ENCODE assay signal across 20 cellular contexts in genomic region chr2:68726100-68726499, GRCh38. TPM values are rescaled to one million over a fixed set of nuclear protein-coding genes. Genes with fewer than 3 reads are reported as not detected.
DNase-seq lines count a peak whose midpoint lies in the region; ATAC-seq and TF ChIP-seq lines count a peak whose summit lies in the region.
"Had no signal": no experiment of that assay in that cellular context is flagged by ENCODE, and none has a peak within 500 bp of the region (broad histone marks: within the 10 kb centered on the region; RNA-seq: fewer than 3 reads in every experiment).

No MANE protein-coding gene starts in this region.

- no peak overlapping the region for H3K18ac ChIP-seq in H9 (ENCODE audit: insufficient read length, low read depth, low read length)

- no peak overlapping the region for H2AK5ac ChIP-seq in H9 (ENCODE audit: insufficient read length, low read length)

- peaks cover 27 to 50% of the 10 kb centered on the region in 2 donors for H3K4me1 Mint-ChIP-seq in natural killer cell treated with Interleukin-12 subunit alpha and Interleukin-12 subunit beta and Interleukin-15 and Interleukin-18, amount 100 ng/mL, for 72 hours (ENCODE audit: low read depth in 2 of 2)
- H3K4me1 Mint-ChIP-seq in natural killer cell (peaks cover 16 to 18% of the 10 kb centered on the region in 2 donors), H9 (peaks cover 10 to 12% of the 10 kb centered on the region in 2 experiments)
- peaks cover 69% of the 10 kb centered on the region for H3K4me1 Mint-ChIP-seq in activated T-helper 17 cell treated with anti-CD3 and anti-CD28 coated beads, Interleukin-2, amount 50 U/mL, for 72 hours

- H3K36me3 Mint-ChIP-seq in natural killer cell treated with Interleukin-12 subunit alpha and Interleukin-12 subunit beta and Interleukin-15 and Interleukin-18, amount 100 ng/mL, for 72 hours: peaks cover 6% of the 10 kb centered on the region
- H3K36me3 Mint-ChIP-seq in natural killer cell: no peaks in the 10 kb centered on the region
- no peaks in the 10 kb centered on the region for H3K36me3 Mint-ChIP-seq in activated T-helper 17 cell treated with anti-CD3 and anti-CD28 coated beads, Interleukin-2, amount 50 U/mL, for 72 hours (ENCODE audit: low read depth)
- H3K36me3 Mint-ChIP-seq in H9 (ENCODE audit: insufficient read depth in 1 of 3, low read depth in 3 of 3): peaks cover 0 to 2% (median 0%) of the 10 kb centered on the region in 3 experiments; a peak in 1 of 7 replicates

- H2BK15ac ChIP-seq in H9 (ENCODE audit: low read depth, low read length): no peak overlapping the region

- no peak overlapping the region for H2BK12ac ChIP-seq in H9 (ENCODE audit: insufficient read length, low read depth, low read length)

- H4K91ac ChIP-seq in H9 (ENCODE audit: insufficient read length, low read depth, low read length): no peak overlapping the region

- no peak overlapping the region for H2BK120ac ChIP-seq in H9 (ENCODE audit: low read depth, low read length, poor library complexity, severe bottlenecking)

- TF ChIP-seq POLR2A in esophagus squamous epithelium (IDR thresholded peaks at IDR 0.05): no peak

- peak overlapping the region; percentile 50 for H3K4me3 Mint-ChIP-seq in natural killer cell treated with Interleukin-12 subunit alpha and Interleukin-12 subunit beta and Interleukin-15 and Interleukin-18, amount 100 ng/mL, for 72 hours
- H3K4me3 Mint-ChIP-seq in natural killer cell (no peak overlapping the region), H9 (no peak overlapping the region)
- peak overlapping the region; percentile 69 for H3K4me3 Mint-ChIP-seq in activated T-helper 17 cell treated with anti-CD3 and anti-CD28 coated beads, Interleukin-2, amount 50 U/mL, for 72 hours
- H3K4me3 Mint-ChIP-seq: neural crest cell had no signal

- no peak overlapping the region for H2BK20ac ChIP-seq in H9 (ENCODE audit: low read depth, low read length, poor library complexity, severe bottlenecking)

- H3K9me3 ChIP-seq in MM.1S (replicated peaks; ENCODE audit: insufficient read depth, low read length): no peaks in the 10 kb centered on the region
- H3K9me3 ChIP-seq in H9 (ENCODE audit: control insufficient read depth, low read depth, low read length): no peaks in the 10 kb centered on the region
- H3K9me3 ChIP-seq in esophagus squamous epithelium: no peaks in the 10 kb centered on the region
- H3K9me3 ChIP-seq: HAP-1, tibial nerve had no signal

- H4K20me1 ChIP-seq in MM.1S (ENCODE audit: insufficient read depth, low read length) (no peaks in the 10 kb centered on the region), H9 (ENCODE audit: control insufficient read depth, insufficient read depth, insufficient read length) (no peaks in the 10 kb centered on the region)

- H3T11ph ChIP-seq in H9 (ENCODE audit: low read length): no peak overlapping the region

- H2BK5ac ChIP-seq in H9 (ENCODE audit: insufficient read length, low read length): no peak overlapping the region

- H3K56ac ChIP-seq in H9 (ENCODE audit: insufficient read length, low read depth, low read length): no peak overlapping the region

- no peak overlapping the region for H3K14ac ChIP-seq in H9 (ENCODE audit: insufficient read depth, low read length)

- peak overlapping the region; percentile 68; the same call in 1 of the 2 replicates for H2AFZ ChIP-seq in MM.1S (ENCODE audit: low read length)
- H2AFZ ChIP-seq in H9 (ENCODE audit: low read length): no peak overlapping the region

- H3K4ac ChIP-seq in H9 (ENCODE audit: low read depth, low read length): no peak overlapping the region

- peak overlapping the region in 1 of 2 donors; percentile 47 for H3K27ac Mint-ChIP-seq in natural killer cell treated with Interleukin-12 subunit alpha and Interleukin-12 subunit beta and Interleukin-15 and Interleukin-18, amount 100 ng/mL, for 72 hours
- H3K27ac Mint-ChIP-seq in natural killer cell (no peak overlapping the region), H9 (no peak overlapping the region; a peak in 1 of 7 replicates)
- peak overlapping the region; percentile 15 for H3K27ac Mint-ChIP-seq in activated T-helper 17 cell treated with anti-CD3 and anti-CD28 coated beads, Interleukin-2, amount 50 U/mL, for 72 hours
- H3K27ac Mint-ChIP-seq: progenitor cell of endocrine pancreas had no signal

- no peak overlapping the region for H3K23ac ChIP-seq in H9 (ENCODE audit: insufficient read length, low read depth, low read length)

- no peak overlapping the region for H4K5ac ChIP-seq in H9 (ENCODE audit: insufficient read length, low read depth, low read length)

- H3K9me3 Mint-ChIP-seq in natural killer cell treated with Interleukin-12 subunit alpha and Interleukin-12 subunit beta and Interleukin-15 and Interleukin-18, amount 100 ng/mL, for 72 hours: no peaks in the 10 kb centered on the region
- H3K9me3 Mint-ChIP-seq in natural killer cell: no peaks in the 10 kb centered on the region
- no peaks in the 10 kb centered on the region for H3K9me3 Mint-ChIP-seq in activated T-helper 17 cell treated with anti-CD3 and anti-CD28 coated beads, Interleukin-2, amount 50 U/mL, for 72 hours
- H3K9me3 Mint-ChIP-seq in H9: no peaks in the 10 kb centered on the region
- H3K9me3 Mint-ChIP-seq: neural crest cell; stimulated activated naive CD8-positive, alpha-beta T cell treated with anti-CD3 and anti-CD28 coated beads, Interleukin-15, Interleukin-2, amounts not matched to agents 100 ng/mL and 50 ng/mL, for 24 hours had no signal

- H3K23me2 ChIP-seq in H9 (ENCODE audit: insufficient read length, low read depth, low read length, poor library complexity, severe bottlenecking): no peaks in the 10 kb centered on the region

- H3K79me2 ChIP-seq in MM.1S (ENCODE audit: low read length) (no peaks in the 10 kb centered on the region), H9 (ENCODE audit: insufficient read depth, low read length) (no peaks in the 10 kb centered on the region)

- H3K9ac ChIP-seq in MM.1S (ENCODE audit: low read length) (peak overlapping the region; percentile 28; the same call in 1 of the 2 replicates), H9 (ENCODE audit: extremely low read depth, insufficient read length, low read length) (no peak overlapping the region)

- H4K8ac ChIP-seq in H9 (replicated peaks; ENCODE audit: insufficient read length, low read depth, low read length): no peak overlapping the region

- intact Hi-C loops in natural killer cell (cut with micrococcal nuclease) (no loop called here), esophagus squamous epithelium (cut with DNase I) (no loop called here)

- DNase-seq in natural killer cell treated with Interleukin-12 subunit alpha and Interleukin-12 subunit beta and Interleukin-15 and Interleukin-18, amount 100 ng/mL, for 72 hours (ENCODE audit: low spot score): no peak
- no peak for DNase-seq in natural killer cell
- DNase-seq in MM.1S: no peak
- DNase-seq in H9: no peak
- DNase-seq in HPDE6-E6E7 (ENCODE audit: extremely low spot score): no peak
- DNase-seq in esophagus squamous epithelium (lab: John Stamatoyannopoulos, UW): no peak
- DNase-seq: activated gamma-delta T cell; cerebellar nuclear complex; glutamatergic neuron; NCI-H1694; NCI-H2227 treated with DMSO at 0.1 percent for 48 hours; NK-92 treated with Interleukin-12 subunit alpha and Interleukin-12 subunit beta, amount 100 ng/mL, for 24 hours; stimulated activated CD4-positive, alpha-beta T cell treated with anti-CD3 and anti-CD28 coated beads, Interleukin-1b, Interleukin-23, amount 100 ng/mL, for 48 hours had no signal

- TF ChIP-seq CTCF in natural killer cell (IDR thresholded peaks at IDR 0.05): no peak
- TF ChIP-seq CTCF in MM.1S (IDR thresholded peaks at IDR 0.05; ENCODE audit: low read length): no peak
- no peak for TF ChIP-seq CTCF in H9 (conservative IDR thresholded peaks at IDR 0.05)
- TF ChIP-seq CTCF in esophagus squamous epithelium (IDR thresholded peaks at IDR 0.05): no peak

- H3K4me1 ChIP-seq in MM.1S (ENCODE audit: low read length) (peaks cover 39% of the 10 kb centered on the region), H9 (ENCODE audit: insufficient read depth, low read length) (peaks cover 3% of the 10 kb centered on the region; the same call in 1 of the 2 replicates), esophagus squamous epithelium (peaks cover 8 to 26% (median 12%) of the 10 kb centered on the region in 3 donors)
- H3K4me1 ChIP-seq: HAP-1 had no signal

- H3K79me1 ChIP-seq in H9 (ENCODE audit: insufficient read depth, low read depth, low read length, poor library complexity, severe bottlenecking): no peaks in the 10 kb centered on the region

- H3K27ac ChIP-seq in MM.1S (ENCODE audit: low read length) (peak overlapping the region; percentile 85), H9 (ENCODE audit: insufficient read length, low read depth, low read length) (no peak overlapping the region), esophagus squamous epithelium (no peak overlapping the region)

- H3K9me2 ChIP-seq in MM.1S (replicated peaks; ENCODE audit: insufficient read depth, low read length): no peaks in the 10 kb centered on the region

- H3K4me3 ChIP-seq in MM.1S (ENCODE audit: low read length) (peak overlapping the region; percentile 2; the same call in 1 of the 2 replicates), esophagus squamous epithelium (no peak overlapping the region)
- H3K4me3 ChIP-seq: HAP-1, tibial nerve had no signal

- no CpG with 5 or more reads among the region's 6 CpGs for WGBS in H9 (ENCODE audit: extremely low coverage, insufficient read length, low lambda C conversion rate)
- 41 to 49% methylated on average over 6 of the region's 6 CpGs for WGBS in esophagus squamous epithelium, 2 donors

- peaks cover 34% of the 10 kb centered on the region for H3F3A ChIP-seq in MM.1S (ENCODE audit: insufficient read depth, low read length)

- no peak for ATAC-seq in natural killer cell treated with Interleukin-12 subunit alpha and Interleukin-12 subunit beta and Interleukin-15 and Interleukin-18, amount 100 ng/mL, for 72 hours
- ATAC-seq in natural killer cell (no peak), GM18519 (IDR thresholded peaks at IDR 0.05; ENCODE audit: low FRiP score, unreplicated experiment) (no peak)
- ATAC-seq in activated T-helper 17 cell treated with anti-CD3 and anti-CD28 coated beads, Interleukin-2, amount 50 U/mL, for 72 hours (replicated peaks): no peak

- H3K36me3 ChIP-seq in MM.1S (replicated peaks; ENCODE audit: insufficient read depth, low read length) (no peaks in the 10 kb centered on the region), esophagus squamous epithelium (no peaks in the 10 kb centered on the region)
- H3K36me3 ChIP-seq: HAP-1, tibial nerve had no signal

- peaks cover 28 to 34% of the 10 kb centered on the region in 2 donors for H3K27me3 Mint-ChIP-seq in natural killer cell treated with Interleukin-12 subunit alpha and Interleukin-12 subunit beta and Interleukin-15 and Interleukin-18, amount 100 ng/mL, for 72 hours
- peaks cover 35 to 38% of the 10 kb centered on the region in 2 donors for H3K27me3 Mint-ChIP-seq in natural killer cell (ENCODE audit: low read depth in 2 of 2)
- H3K27me3 Mint-ChIP-seq in activated T-helper 17 cell treated with anti-CD3 and anti-CD28 coated beads, Interleukin-2, amount 50 U/mL, for 72 hours: no peaks in the 10 kb centered on the region
- no peaks in the 10 kb centered on the region; the same call in 1 of the 2 replicates for H3K27me3 Mint-ChIP-seq in H9 (ENCODE audit: low read depth)
- H3K27me3 Mint-ChIP-seq: stimulated activated naive CD8-positive, alpha-beta T cell treated with anti-CD3 and anti-CD28 coated beads, Interleukin-15, Interleukin-2, amounts not matched to agents 100 ng/mL and 50 ng/mL, for 24 hours had no signal

- no peaks in the 10 kb centered on the region for H3K27me3 ChIP-seq in MM.1S (replicated peaks; ENCODE audit: insufficient read depth, low read length)
- H3K27me3 ChIP-seq in H9 (ENCODE audit: insufficient read depth, low read length): no peaks in the 10 kb centered on the region
- no peaks in the 10 kb centered on the region for H3K27me3 ChIP-seq in esophagus squamous epithelium
- H3K27me3 ChIP-seq: tibial nerve had no signal

- H3K4me2 ChIP-seq in MM.1S (ENCODE audit: low read depth, low read length) (peak overlapping the region; percentile 54; the same call in 1 of the 2 replicates), H9 (ENCODE audit: insufficient read depth, insufficient read length, low read length) (no peak overlapping the region)

RNA-seq across cellular contexts. Expression of gene ARHGAP25, which starts 8.5 kb away (rescaled TPM):
- total RNA-seq in natural killer cell treated with Interleukin-12 subunit alpha and Interleukin-12 subunit beta and Interleukin-15 and Interleukin-18, amount 100 ng/mL, for 72 hours: 100 to 1,000 TPM; 121 to 170 TPM
- total RNA-seq in natural killer cell (100 to 1,000 TPM; 122 to 180 (median 155) TPM), H9 (2021) (1.3 TPM in 2 replicates), esophagus squamous epithelium (1 to 10 TPM; 3.2 to 9.0 (median 5.5) TPM)
- 10 to 100 TPM; 54.0 to 95.9 TPM for total RNA-seq in activated T-helper 17 cell treated with anti-CD3 and anti-CD28 coated beads, Interleukin-2, amount 50 U/mL, for 72 hours

Comparison
In these comparisons a context has a peak if more than half of its experiments do, and no peak if none do; other contexts are left out.
1. H3K4me3 Mint-ChIP-seq: peak in natural killer cell treated with Interleukin-12 subunit alpha and Interleukin-12 subunit beta and Interleukin-15 and Interleukin-18, amount 100 ng/mL, for 72 hours (single experiment) and activated T-helper 17 cell treated with anti-CD3 and anti-CD28 coated beads, Interleukin-2, amount 50 U/mL, for 72 hours (single experiment); none in natural killer cell (single experiment) and H9 (0 of 2).
2. RNA of gene ARHGAP25, which starts 8.5 kb away (total RNA-seq): 121 to 170 TPM in natural killer cell treated with Interleukin-12 subunit alpha and Interleukin-12 subunit beta and Interleukin-15 and Interleukin-18, amount 100 ng/mL, for 72 hours, 122 to 180 TPM in natural killer cell and 54.0 to 95.9 TPM in activated T-helper 17 cell treated with anti-CD3 and anti-CD28 coated beads, Interleukin-2, amount 50 U/mL, for 72 hours; 3.2 to 9.0 TPM in esophagus squamous epithelium and 1.3 TPM in H9; every median in the first group is over 4 times any median in the second.